In genomic region chr3:121663171-121663847, GRCh38 we compare ENCODE assay signal across 14 cellular contexts. TPM values are rescaled to one million over a fixed set of nuclear protein-coding genes. Genes with fewer than 3 reads are reported as not detected.
"Had no signal": no experiment of that assay in that cellular context is flagged by ENCODE, and none has a peak within 500 bp of the region (broad histone marks: within the 10 kb centered on the region; RNA-seq: fewer than 3 reads in every experiment).

No MANE protein-coding gene starts in this region.

- H3K4me2 ChIP-seq: hepatocyte, smooth muscle cell had no signal

- H3K9me3 ChIP-seq: adrenal gland, body of pancreas, gastroesophageal sphincter, ovary, tibial nerve had no signal

- H3K27me3 ChIP-seq: adrenal gland, body of pancreas, gastroesophageal sphincter, hepatocyte, ovary, tibial nerve had no signal

- H3K79me2 ChIP-seq: hepatocyte had no signal

- ATAC-seq: activated T-helper 17 cell treated with anti-CD3 and anti-CD28 coated beads, Interleukin-2, amount 50 U/mL, for 72 hours; body of pancreas; effector memory CD8-positive, alpha-beta T cell; gastroesophageal sphincter had no signal

- H3K4me3 ChIP-seq: adrenal gland, body of pancreas, gastroesophageal sphincter, hepatocyte, ovary, smooth muscle cell, tibial nerve had no signal

- DNase-seq: activated CD4-positive, alpha-beta T cell treated with anti-CD3 and anti-CD28 coated beads, Interleukin-2, amount 50 U/mL, for 1 hour; activated CD4-positive, CD25-positive, alpha-beta regulatory T cell; activated naive CD4-positive, alpha-beta T cell treated with anti-CD3 and anti-CD28 coated beads, Interleukin-2, amount 50 U/mL, for 16 hours; activated T-cell treated with anti-CD3 and anti-CD28 coated beads for 4 hours; adrenal gland; effector memory CD8-positive, alpha-beta T cell; ovary had no signal

- H3K27ac ChIP-seq: adrenal gland, body of pancreas, epithelial cell of prostate, gastroesophageal sphincter, hepatocyte, ovary, tibial nerve had no signal

- H3K36me3 ChIP-seq: ovary had no signal

RNA-seq across cellular contexts. Expression of gene HCLS1, which starts 2.6 kb away (rescaled TPM):
- polyA plus RNA-seq: hepatocyte had no signal
